ENCODE assay signal across 27 cellular contexts in genomic region chr4:14035076-14035475, GRCh38.
"Had no signal": no experiment of that assay in that cellular context is flagged by ENCODE, and none has a peak within 500 bp of the region (broad histone marks: within the 10 kb centered on the region; RNA-seq: fewer than 3 reads in every experiment).

No MANE protein-coding gene starts in this region.

- H3K9me3 Mint-ChIP-seq: activated CD8-positive, alpha-beta T cell treated with anti-CD3 and anti-CD28 coated beads for 36 hours; activated naive CD4-positive, alpha-beta T cell treated with anti-CD3 and anti-CD28 coated beads, Interleukin-2, amount 10 ng/mL, durations not matched to agents 7 days and 5 days; activated naive CD8-positive, alpha-beta T cell treated with anti-CD3 and anti-CD28 coated beads for 36 hours; activated T-helper 2 cell treated with anti-CD3 and anti-CD28 coated beads, Interferon-gamma antibody, Interleukin-2, Interleukin-4, amounts not matched to agents 10 μg/mL and 5 μg/mL and 100 μg/mL, durations not matched to agents 14 hours and 24 hours and 36 hours had no signal

- H3K36me3 Mint-ChIP-seq: activated naive CD4-positive, alpha-beta T cell treated with anti-CD3 and anti-CD28 coated beads, Interleukin-2, amount 10 ng/mL, durations not matched to agents 7 days and 5 days had no signal

- DNase-seq: activated CD4-positive, alpha-beta T cell treated with anti-CD3 and anti-CD28 coated beads for 4 hours; activated CD8-positive, alpha-beta memory T cell treated with anti-CD3 and anti-CD28 coated beads, Interleukin-2, amount 50 U/mL, for 4 hours; activated CD8-positive, alpha-beta T cell treated with anti-CD3 and anti-CD28 coated beads for 36 hours; activated gamma-delta T cell treated with Interleukin-2 at 50 U/mL for 16 hours; activated naive CD4-positive, alpha-beta T cell treated with anti-CD3 and anti-CD28 coated beads, Interleukin-2, amount 10 ng/mL, durations not matched to agents 7 days and 5 days; activated naive CD8-positive, alpha-beta T cell treated with anti-CD3 and anti-CD28 coated beads for 36 hours; activated T-cell treated with anti-CD3 and anti-CD28 coated beads, Interleukin-2, amount 50 U/mL, for 72 hours; cerebellar nuclear complex; MV-4-11; NCI-H1092 treated with DMSO at 0.1 percent for 48 hours; NCI-H1417 treated with DMSO at 0.1 percent for 48 hours; NCI-H1694; NCI-H2029; NCI-H2171; NCI-H2227 treated with DMSO at 0.1 percent for 48 hours; NCI-H446 treated with DMSO at 0.1 percent for 48 hours; NCI-H526; NCI-H774; OCI-M1; Right ventricle myocardium superior; SJCRH30; SK-N-SH; T-helper 1 cell; WERI-Rb-1 had no signal

- H3K4me3 ChIP-seq: SJCRH30 had no signal

- H3K27ac Mint-ChIP-seq: activated CD8-positive, alpha-beta T cell treated with anti-CD3 and anti-CD28 coated beads for 36 hours; activated naive CD4-positive, alpha-beta T cell treated with anti-CD3 and anti-CD28 coated beads, Interleukin-2, amount 10 ng/mL, durations not matched to agents 7 days and 5 days; activated naive CD8-positive, alpha-beta T cell treated with anti-CD3 and anti-CD28 coated beads for 36 hours; activated T-cell treated with anti-CD3 and anti-CD28 coated beads, Interleukin-2, amount 50 U/mL, for 72 hours; activated T-helper 2 cell treated with anti-CD3 and anti-CD28 coated beads, Interferon-gamma antibody, Interleukin-2, Interleukin-4, amounts not matched to agents 10 μg/mL and 5 μg/mL and 100 μg/mL, durations not matched to agents 14 hours and 24 hours and 36 hours had no signal

- H3K4me2 ChIP-seq: SK-N-SH had no signal

- ATAC-seq: activated CD4-positive, CD25-positive, alpha-beta regulatory T cell treated with anti-CD3 and anti-CD28 coated beads, Interleukin-2, amount 50 U/mL, for 24 hours; activated CD8-positive, alpha-beta T cell treated with anti-CD3 and anti-CD28 coated beads for 36 hours; activated T-cell treated with anti-CD3 and anti-CD28 coated beads, Interleukin-2, amount 50 U/mL, for 72 hours; Panc1 had no signal

- H3K9me2 ChIP-seq: SK-N-SH had no signal

- H3K9ac ChIP-seq: SK-N-SH had no signal

- H3K4me1 ChIP-seq: SJCRH30 had no signal

- H3K36me3 ChIP-seq: SJCRH30, WERI-Rb-1 had no signal

- H3K9me3 ChIP-seq: SJCRH30, SK-N-SH had no signal

- H3K4me3 Mint-ChIP-seq: activated CD8-positive, alpha-beta T cell treated with anti-CD3 and anti-CD28 coated beads for 36 hours; activated naive CD4-positive, alpha-beta T cell treated with anti-CD3 and anti-CD28 coated beads, Interleukin-2, amount 10 ng/mL, durations not matched to agents 7 days and 5 days; activated naive CD8-positive, alpha-beta T cell treated with anti-CD3 and anti-CD28 coated beads for 36 hours; activated T-cell treated with anti-CD3 and anti-CD28 coated beads, Interleukin-2, amount 50 U/mL, for 72 hours had no signal

- H3K27me3 Mint-ChIP-seq: activated CD8-positive, alpha-beta T cell treated with anti-CD3 and anti-CD28 coated beads for 36 hours; activated naive CD4-positive, alpha-beta T cell treated with anti-CD3 and anti-CD28 coated beads, Interleukin-2, amount 10 ng/mL, durations not matched to agents 7 days and 5 days; activated naive CD8-positive, alpha-beta T cell treated with anti-CD3 and anti-CD28 coated beads for 36 hours had no signal

- H3K4me1 Mint-ChIP-seq: activated naive CD4-positive, alpha-beta T cell treated with anti-CD3 and anti-CD28 coated beads, Interleukin-2, amount 10 ng/mL, durations not matched to agents 7 days and 5 days; activated naive CD8-positive, alpha-beta T cell treated with anti-CD3 and anti-CD28 coated beads for 36 hours had no signal
